Comparison of ENCODE assay signal across 8 cellular contexts in the genomic region with DNA sequence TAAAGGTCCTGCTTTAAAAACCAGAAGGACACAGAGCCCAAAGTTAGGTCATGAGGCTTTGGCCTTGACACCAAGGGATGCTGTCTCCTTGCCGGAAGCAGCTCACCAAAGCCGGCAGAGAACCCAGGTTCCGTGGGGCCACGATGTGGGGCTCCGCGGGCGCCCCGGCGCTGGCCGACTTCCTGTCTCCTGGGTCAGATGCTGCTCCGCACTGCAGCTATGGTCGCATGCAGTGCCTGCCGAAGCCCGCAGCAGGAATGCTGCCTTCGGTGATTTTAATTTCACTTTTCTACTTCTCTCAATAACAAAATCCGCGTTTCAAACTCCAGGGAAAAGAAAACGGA.
DNase-seq lines count a peak whose midpoint lies in the region; ATAC-seq lines count a peak whose summit lies in the region.

No MANE protein-coding gene starts in this region.

- no peaks in the 10 kb centered on the region for H3K9me3 Mint-ChIP-seq in activated naive CD8-positive, alpha-beta T cell treated with anti-CD3 and anti-CD28 coated beads, Interleukin-2, amount 50 U/mL, for 24 hours

- H3K27me3 ChIP-seq in iPS-15b (ENCODE audit: control insufficient read depth, insufficient read depth, low read length) = no peaks in the 10 kb centered on the region

- peak overlapping the region; percentile 84 for H3K4me3 ChIP-seq in iPS-15b (ENCODE audit: low read depth, low read length)

- peak overlapping the region; percentile 41 for H3K9ac ChIP-seq in iPS-15b (ENCODE audit: low read depth, low read length)

- H3K36me3 Mint-ChIP-seq in activated naive CD8-positive, alpha-beta T cell treated with anti-CD3 and anti-CD28 coated beads, Interleukin-2, amount 50 U/mL, for 24 hours (ENCODE audit: low read depth) = peaks cover 16% of the 10 kb centered on the region

- peak overlapping the region; percentile 98 for H3K27ac Mint-ChIP-seq in activated naive CD8-positive, alpha-beta T cell treated with anti-CD3 and anti-CD28 coated beads, Interleukin-2, amount 50 U/mL, for 24 hours

- peaks cover 10% of the 10 kb centered on the region for H3K4me1 ChIP-seq in iPS-15b (ENCODE audit: control insufficient read depth, insufficient read depth, low read length)

- ATAC-seq in HG02571 (IDR thresholded peaks at IDR 0.05; ENCODE audit: unreplicated experiment) (peak; percentile 42), GM18858 (IDR thresholded peaks at IDR 0.05; ENCODE audit: unreplicated experiment) (no peak)
- peak; percentile 79 for ATAC-seq in activated naive CD8-positive, alpha-beta T cell treated with anti-CD3 and anti-CD28 coated beads, Interleukin-2, amount 50 U/mL, for 24 hours

- H3K36me3 ChIP-seq in iPS-15b (ENCODE audit: control insufficient read depth, insufficient read depth, low read length) = peaks cover 14% of the 10 kb centered on the region

- peaks cover 28% of the 10 kb centered on the region for H3K4me1 Mint-ChIP-seq in activated naive CD8-positive, alpha-beta T cell treated with anti-CD3 and anti-CD28 coated beads, Interleukin-2, amount 50 U/mL, for 24 hours

- H3K27me3 Mint-ChIP-seq in activated naive CD8-positive, alpha-beta T cell treated with anti-CD3 and anti-CD28 coated beads, Interleukin-2, amount 50 U/mL, for 24 hours = no peaks in the 10 kb centered on the region

- DNase-seq in D341Med (ENCODE audit: low spot score) (peak; percentile 53), SKM-1 treated with dmso at 0.1 percent for 144 hours (lab: John Stamatoyannopoulos, UW; ENCODE audit: unreplicated experiment) (peak; percentile 51), NCI-H2171 (lab: John Stamatoyannopoulos, UW) (no peak)
- peak; percentile 75 for DNase-seq in activated naive CD8-positive, alpha-beta T cell treated with anti-CD3 and anti-CD28 coated beads, Interleukin-2, amount 50 U/mL, for 24 hours
- DNase-seq in stimulated activated CD4-positive, alpha-beta T cell treated with anti-CD3 and anti-CD28 coated beads, Interleukin-2, amount 100 ng/mL, for 24 hours = peak; percentile 74 to 77

- H3K4me3 Mint-ChIP-seq in activated naive CD8-positive, alpha-beta T cell treated with anti-CD3 and anti-CD28 coated beads, Interleukin-2, amount 50 U/mL, for 24 hours = peak overlapping the region; percentile 96

- no peaks in the 10 kb centered on the region for H3K9me3 ChIP-seq in iPS-15b (ENCODE audit: control insufficient read depth, insufficient read depth, low read length)
